ENCODE assay signal across 15 cellular contexts in the genomic region with DNA sequence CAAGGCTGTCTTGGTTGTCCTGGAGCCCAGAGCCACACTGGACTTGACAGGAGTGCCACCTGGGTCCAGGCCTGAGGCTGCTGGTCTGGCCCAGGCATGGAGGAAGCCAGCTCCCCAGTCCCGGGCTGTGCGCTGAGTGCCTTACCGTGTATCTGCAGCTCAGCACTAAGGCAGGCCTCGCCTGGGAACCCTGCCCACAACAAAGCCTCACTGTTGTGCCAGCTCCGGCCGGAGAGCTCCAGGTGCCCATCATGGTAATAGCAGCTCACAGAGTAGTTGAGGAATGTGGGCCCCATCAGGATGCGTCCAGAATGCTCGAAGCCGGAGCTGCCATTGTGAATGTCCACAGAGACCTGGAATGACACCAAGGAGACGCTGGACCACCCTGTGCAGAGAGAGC.
DNase-seq lines count a peak whose midpoint lies in the region; ATAC-seq and TF ChIP-seq lines count a peak whose summit lies in the region.
"Had no signal": no experiment of that assay in that cellular context is flagged by ENCODE, and none has a peak within 500 bp of the region (broad histone marks: within the 10 kb centered on the region; RNA-seq: fewer than 3 reads in every experiment).

No MANE protein-coding gene starts in this region.

- TF ChIP-seq CTCF in right atrium auricular region (IDR thresholded peaks at IDR 0.05) (no peak), heart left ventricle (IDR thresholded peaks at IDR 0.05) (no peak)

- H3K9me3 ChIP-seq in right atrium auricular region (no peaks in the 10 kb centered on the region), heart left ventricle (no peaks in the 10 kb centered on the region)

- H3K36me3 ChIP-seq in right atrium auricular region: no peaks in the 10 kb centered on the region
- H3K36me3 ChIP-seq in heart left ventricle: no peaks in the 10 kb centered on the region
- H3K36me3 ChIP-seq: BLaER1 treated with 17β-estradiol and CSF1 and Interleukin-3, amounts not matched to agents 10 nM and 100 nM had no signal

- WGBS in heart left ventricle, 4 donors: 55 to 76% (median 63%) methylated on average over 4 to 10 of the region's 10 CpGs

- intact Hi-C loops in Right ventricle myocardium superior (cut with DNase I): no loop called here
- intact Hi-C loops in heart left ventricle (cut with DNase I): loop anchor here in 1 of 10 donors (5.0 kb wide), 1 partner anchor 80 kb away; no protein-coding TSS in a partner anchor

- ATAC-seq in Right ventricle myocardium superior (ENCODE audit: poor library complexity) (peak; percentile 88), heart left ventricle (peak; percentile 82 to 96 (median 95))

- DNase-seq in Right ventricle myocardium superior (peak; percentile 77), right atrium auricular region (ENCODE audit: low spot score) (no peak), SW480 (ENCODE audit: low spot score) (peak; percentile 19), heart left ventricle (peak; percentile 33 to 79 (median 77)), DMS79 treated with DMSO at 0.1 percent for 48 hours (lab: John Stamatoyannopoulos, UW) (no peak), NCI-H748 (lab: John Stamatoyannopoulos, UW; ENCODE audit: unreplicated experiment) (no peak), NCI-H128 (lab: John Stamatoyannopoulos, UW; ENCODE audit: unreplicated experiment) (no peak)
- DNase-seq: 8988T; AML-193; Calu3; CD4-positive, alpha-beta T cell; DMS 273 treated with DMSO at 0.1 percent for 48 hours; GOT3; H9 had no signal

- H3K4me1 ChIP-seq in right atrium auricular region: no peaks in the 10 kb centered on the region
- no peaks in the 10 kb centered on the region for H3K4me1 ChIP-seq in heart left ventricle

- H3K27ac ChIP-seq in right atrium auricular region (no peak overlapping the region), heart left ventricle (peak overlapping the region in 2 of 12 donors; percentile 4 to 53)
- H3K27ac ChIP-seq: BLaER1 treated with 17β-estradiol and CSF1 and Interleukin-3, amounts not matched to agents 10 nM and 100 nM had no signal

- H3K27me3 ChIP-seq in right atrium auricular region (no peaks in the 10 kb centered on the region), heart left ventricle (no peaks in the 10 kb centered on the region)
- H3K27me3 ChIP-seq: BLaER1 treated with 17β-estradiol and CSF1 and Interleukin-3, amounts not matched to agents 10 nM and 100 nM had no signal

- no peak overlapping the region for H3K4me3 ChIP-seq in right atrium auricular region
- no peak overlapping the region for H3K4me3 ChIP-seq in heart left ventricle
- H3K4me3 ChIP-seq: BLaER1 treated with 17β-estradiol and CSF1 and Interleukin-3, amounts not matched to agents 10 nM and 100 nM had no signal

- TF ChIP-seq POLR2A in heart left ventricle (IDR thresholded peaks at IDR 0.05): no peak

Comparison
In these comparisons a context has a peak if more than half of its experiments do, and no peak if none do; other contexts are left out.
1. DNase-seq: peak in Right ventricle myocardium superior (single experiment), SW480 (single experiment) and heart left ventricle (5 of 5); none in right atrium auricular region (single experiment), DMS79 treated with DMSO at 0.1 percent for 48 hours (single experiment), NCI-H748 (single experiment) and NCI-H128 (single experiment).